1 cellular context compared by ENCODE assay signal in the genomic region with DNA sequence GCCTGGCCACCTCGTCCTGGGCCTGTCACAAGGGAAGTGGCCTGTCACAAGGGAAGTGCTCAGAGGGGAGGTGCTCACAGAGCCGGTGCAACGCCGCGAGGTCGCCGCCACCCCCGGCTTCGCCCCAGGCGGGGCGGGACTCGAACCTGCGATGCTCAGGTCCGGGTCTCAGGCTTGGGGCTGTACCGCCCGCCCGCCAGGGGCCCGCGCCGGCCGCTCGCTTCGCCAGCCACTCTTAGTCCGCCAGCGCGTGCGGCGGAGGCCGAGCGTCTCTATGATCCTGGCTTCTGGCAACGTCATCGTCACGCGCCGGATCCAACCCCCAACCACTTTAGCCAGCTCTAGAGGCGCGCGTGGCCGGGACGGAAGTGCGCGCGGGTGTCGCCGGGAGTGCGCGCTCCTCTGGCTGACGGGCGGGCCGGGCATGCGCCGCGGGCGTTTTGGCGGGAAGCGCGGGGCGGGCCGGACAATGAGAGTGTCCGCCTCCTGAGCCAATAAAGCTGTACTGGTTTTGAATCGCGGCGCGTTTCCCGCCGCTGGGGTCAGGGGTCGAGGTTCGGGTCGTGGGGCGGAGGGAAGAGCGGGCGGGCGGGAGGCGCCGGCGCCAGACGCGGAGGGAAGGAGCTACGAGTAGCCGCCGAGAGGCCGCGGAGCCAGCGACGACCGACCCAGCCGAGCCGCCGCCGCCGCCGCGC.
TF ChIP-seq lines count a peak whose summit lies in the region.

A gene with protein sequence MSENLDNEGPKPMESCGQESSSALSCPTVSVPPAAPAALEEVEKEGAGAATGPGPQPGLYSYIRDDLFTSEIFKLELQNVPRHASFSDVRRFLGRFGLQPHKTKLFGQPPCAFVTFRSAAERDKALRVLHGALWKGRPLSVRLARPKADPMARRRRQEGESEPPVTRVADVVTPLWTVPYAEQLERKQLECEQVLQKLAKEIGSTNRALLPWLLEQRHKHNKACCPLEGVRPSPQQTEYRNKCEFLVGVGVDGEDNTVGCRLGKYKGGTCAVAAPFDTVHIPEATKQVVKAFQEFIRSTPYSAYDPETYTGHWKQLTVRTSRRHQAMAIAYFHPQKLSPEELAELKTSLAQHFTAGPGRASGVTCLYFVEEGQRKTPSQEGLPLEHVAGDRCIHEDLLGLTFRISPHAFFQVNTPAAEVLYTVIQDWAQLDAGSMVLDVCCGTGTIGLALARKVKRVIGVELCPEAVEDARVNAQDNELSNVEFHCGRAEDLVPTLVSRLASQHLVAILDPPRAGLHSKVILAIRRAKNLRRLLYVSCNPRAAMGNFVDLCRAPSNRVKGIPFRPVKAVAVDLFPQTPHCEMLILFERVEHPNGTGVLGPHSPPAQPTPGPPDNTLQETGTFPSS (minus strand): TSS at position 276 of the 695 bp plus-strand sequence. CDS start 320 bp downstream, outside the sequence.

TF ChIP-seq in GM23338, 12 proteins besides CTCF, POLR2A, EP300 and RAD21:
- TF ChIP-seq, protein P1, sequence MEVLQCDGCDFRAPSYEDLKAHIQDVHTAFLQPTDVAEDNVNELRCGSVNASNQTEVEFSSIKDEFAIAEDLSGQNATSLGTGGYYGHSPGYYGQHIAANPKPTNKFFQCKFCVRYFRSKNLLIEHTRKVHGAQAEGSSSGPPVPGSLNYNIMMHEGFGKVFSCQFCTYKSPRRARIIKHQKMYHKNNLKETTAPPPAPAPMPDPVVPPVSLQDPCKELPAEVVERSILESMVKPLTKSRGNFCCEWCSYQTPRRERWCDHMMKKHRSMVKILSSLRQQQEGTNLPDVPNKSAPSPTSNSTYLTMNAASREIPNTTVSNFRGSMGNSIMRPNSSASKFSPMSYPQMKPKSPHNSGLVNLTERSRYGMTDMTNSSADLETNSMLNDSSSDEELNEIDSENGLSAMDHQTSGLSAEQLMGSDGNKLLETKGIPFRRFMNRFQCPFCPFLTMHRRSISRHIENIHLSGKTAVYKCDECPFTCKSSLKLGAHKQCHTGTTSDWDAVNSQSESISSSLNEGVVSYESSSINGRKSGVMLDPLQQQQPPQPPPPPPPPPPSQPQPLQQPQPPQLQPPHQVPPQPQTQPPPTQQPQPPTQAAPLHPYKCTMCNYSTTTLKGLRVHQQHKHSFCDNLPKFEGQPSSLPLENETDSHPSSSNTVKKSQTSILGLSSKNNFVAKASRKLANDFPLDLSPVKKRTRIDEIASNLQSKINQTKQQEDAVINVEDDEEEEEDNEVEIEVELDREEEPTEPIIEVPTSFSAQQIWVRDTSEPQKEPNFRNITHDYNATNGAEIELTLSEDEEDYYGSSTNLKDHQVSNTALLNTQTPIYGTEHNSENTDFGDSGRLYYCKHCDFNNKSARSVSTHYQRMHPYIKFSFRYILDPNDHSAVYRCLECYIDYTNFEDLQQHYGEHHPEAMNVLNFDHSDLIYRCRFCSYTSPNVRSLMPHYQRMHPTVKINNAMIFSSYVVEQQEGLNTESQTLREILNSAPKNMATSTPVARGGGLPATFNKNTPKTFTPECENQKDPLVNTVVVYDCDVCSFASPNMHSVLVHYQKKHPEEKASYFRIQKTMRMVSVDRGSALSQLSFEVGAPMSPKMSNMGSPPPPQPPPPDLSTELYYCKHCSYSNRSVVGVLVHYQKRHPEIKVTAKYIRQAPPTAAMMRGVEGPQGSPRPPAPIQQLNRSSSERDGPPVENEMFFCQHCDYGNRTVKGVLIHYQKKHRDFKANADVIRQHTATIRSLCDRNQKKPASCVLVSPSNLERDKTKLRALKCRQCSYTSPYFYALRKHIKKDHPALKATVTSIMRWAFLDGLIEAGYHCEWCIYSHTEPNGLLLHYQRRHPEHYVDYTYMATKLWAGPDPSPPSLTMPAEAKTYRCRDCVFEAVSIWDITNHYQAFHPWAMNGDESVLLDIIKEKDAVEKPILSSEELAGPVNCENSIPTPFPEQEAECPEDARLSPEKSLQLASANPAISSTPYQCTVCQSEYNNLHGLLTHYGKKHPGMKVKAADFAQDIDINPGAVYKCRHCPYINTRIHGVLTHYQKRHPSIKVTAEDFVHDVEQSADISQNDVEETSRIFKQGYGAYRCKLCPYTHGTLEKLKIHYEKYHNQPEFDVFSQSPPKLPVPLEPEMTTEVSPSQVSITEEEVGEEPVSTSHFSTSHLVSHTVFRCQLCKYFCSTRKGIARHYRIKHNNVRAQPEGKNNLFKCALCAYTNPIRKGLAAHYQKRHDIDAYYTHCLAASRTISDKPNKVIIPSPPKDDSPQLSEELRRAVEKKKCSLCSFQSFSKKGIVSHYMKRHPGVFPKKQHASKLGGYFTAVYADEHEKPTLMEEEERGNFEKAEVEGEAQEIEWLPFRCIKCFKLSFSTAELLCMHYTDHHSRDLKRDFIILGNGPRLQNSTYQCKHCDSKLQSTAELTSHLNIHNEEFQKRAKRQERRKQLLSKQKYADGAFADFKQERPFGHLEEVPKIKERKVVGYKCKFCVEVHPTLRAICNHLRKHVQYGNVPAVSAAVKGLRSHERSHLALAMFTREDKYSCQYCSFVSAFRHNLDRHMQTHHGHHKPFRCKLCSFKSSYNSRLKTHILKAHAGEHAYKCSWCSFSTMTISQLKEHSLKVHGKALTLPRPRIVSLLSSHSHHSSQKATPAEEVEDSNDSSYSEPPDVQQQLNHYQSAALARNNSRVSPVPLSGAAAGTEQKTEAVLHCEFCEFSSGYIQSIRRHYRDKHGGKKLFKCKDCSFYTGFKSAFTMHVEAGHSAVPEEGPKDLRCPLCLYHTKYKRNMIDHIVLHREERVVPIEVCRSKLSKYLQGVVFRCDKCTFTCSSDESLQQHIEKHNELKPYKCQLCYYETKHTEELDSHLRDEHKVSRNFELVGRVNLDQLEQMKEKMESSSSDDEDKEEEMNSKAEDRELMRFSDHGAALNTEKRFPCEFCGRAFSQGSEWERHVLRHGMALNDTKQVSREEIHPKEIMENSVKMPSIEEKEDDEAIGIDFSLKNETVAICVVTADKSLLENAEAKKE (CRISPR knock-in tag; IDR thresholded peaks at IDR 0.05): no peak
- TF ChIP-seq JUNB (IDR thresholded peaks at IDR 0.05; ENCODE audit: unreplicated experiment) (no peak), CREB1 (CRISPR knock-in tag; IDR thresholded peaks at IDR 0.05; ENCODE audit: low read depth) (peak; percentile 97), NANOG (IDR thresholded peaks at IDR 0.05; ENCODE audit: borderline replicate concordance) (no peak), EZH2 (IDR thresholded peaks at IDR 0.05; ENCODE audit: low read depth, unreplicated experiment) (no peak), EZH2phosphoT487 (IDR thresholded peaks at IDR 0.05; ENCODE audit: unreplicated experiment) (no peak), STAT1 (IDR thresholded peaks at IDR 0.05; ENCODE audit: unreplicated experiment) (no peak), ZNF331 (CRISPR knock-in tag; IDR thresholded peaks at IDR 0.05; ENCODE audit: low read depth) (no peak), POLR2AphosphoS5 (IDR thresholded peaks at IDR 0.05; ENCODE audit: low read depth) (peak; percentile 61; the same call in 1 of the 2 replicates), ZNF114 (CRISPR knock-in tag; IDR thresholded peaks at IDR 0.05) (no peak)
- TF ChIP-seq, protein P2, sequence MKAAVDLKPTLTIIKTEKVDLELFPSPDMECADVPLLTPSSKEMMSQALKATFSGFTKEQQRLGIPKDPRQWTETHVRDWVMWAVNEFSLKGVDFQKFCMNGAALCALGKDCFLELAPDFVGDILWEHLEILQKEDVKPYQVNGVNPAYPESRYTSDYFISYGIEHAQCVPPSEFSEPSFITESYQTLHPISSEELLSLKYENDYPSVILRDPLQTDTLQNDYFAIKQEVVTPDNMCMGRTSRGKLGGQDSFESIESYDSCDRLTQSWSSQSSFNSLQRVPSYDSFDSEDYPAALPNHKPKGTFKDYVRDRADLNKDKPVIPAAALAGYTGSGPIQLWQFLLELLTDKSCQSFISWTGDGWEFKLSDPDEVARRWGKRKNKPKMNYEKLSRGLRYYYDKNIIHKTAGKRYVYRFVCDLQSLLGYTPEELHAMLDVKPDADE (IDR thresholded peaks at IDR 0.05): peak; percentile 84
- TF ChIP-seq, protein P3, sequence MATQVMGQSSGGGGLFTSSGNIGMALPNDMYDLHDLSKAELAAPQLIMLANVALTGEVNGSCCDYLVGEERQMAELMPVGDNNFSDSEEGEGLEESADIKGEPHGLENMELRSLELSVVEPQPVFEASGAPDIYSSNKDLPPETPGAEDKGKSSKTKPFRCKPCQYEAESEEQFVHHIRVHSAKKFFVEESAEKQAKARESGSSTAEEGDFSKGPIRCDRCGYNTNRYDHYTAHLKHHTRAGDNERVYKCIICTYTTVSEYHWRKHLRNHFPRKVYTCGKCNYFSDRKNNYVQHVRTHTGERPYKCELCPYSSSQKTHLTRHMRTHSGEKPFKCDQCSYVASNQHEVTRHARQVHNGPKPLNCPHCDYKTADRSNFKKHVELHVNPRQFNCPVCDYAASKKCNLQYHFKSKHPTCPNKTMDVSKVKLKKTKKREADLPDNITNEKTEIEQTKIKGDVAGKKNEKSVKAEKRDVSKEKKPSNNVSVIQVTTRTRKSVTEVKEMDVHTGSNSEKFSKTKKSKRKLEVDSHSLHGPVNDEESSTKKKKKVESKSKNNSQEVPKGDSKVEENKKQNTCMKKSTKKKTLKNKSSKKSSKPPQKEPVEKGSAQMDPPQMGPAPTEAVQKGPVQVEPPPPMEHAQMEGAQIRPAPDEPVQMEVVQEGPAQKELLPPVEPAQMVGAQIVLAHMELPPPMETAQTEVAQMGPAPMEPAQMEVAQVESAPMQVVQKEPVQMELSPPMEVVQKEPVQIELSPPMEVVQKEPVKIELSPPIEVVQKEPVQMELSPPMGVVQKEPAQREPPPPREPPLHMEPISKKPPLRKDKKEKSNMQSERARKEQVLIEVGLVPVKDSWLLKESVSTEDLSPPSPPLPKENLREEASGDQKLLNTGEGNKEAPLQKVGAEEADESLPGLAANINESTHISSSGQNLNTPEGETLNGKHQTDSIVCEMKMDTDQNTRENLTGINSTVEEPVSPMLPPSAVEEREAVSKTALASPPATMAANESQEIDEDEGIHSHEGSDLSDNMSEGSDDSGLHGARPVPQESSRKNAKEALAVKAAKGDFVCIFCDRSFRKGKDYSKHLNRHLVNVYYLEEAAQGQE (IDR thresholded peaks at IDR 0.05; ENCODE audit: unreplicated experiment): no peak
